11 cellular contexts compared by ENCODE assay signal in the genomic region with DNA sequence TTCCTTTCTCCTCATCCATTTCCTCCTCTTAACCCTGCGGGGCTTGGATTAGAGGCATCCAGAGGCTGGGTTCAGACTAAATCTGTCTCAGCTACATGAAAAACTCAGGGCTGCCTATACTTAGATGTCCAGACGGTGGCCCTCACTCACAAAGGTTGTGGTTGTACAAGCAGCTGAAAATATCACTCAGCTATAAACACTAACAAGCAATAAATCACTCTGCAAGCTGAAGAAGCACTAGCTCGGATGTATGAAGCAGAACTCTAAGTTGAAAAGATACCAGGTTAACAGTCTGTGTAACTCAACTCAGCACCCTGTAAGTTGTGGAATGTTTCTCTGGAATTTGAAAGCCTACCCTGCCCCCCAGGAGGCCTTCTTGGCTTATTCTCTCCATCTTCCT.
DNase-seq lines count a peak whose midpoint lies in the region; TF ChIP-seq lines count a peak whose summit lies in the region.
"Had no signal": no experiment of that assay in that cellular context is flagged by ENCODE, and none has a peak within 500 bp of the region (broad histone marks: within the 10 kb centered on the region; RNA-seq: fewer than 3 reads in every experiment).

No MANE protein-coding gene starts in this region.

- POLR2A ChIA-PET in AG04449 (lab: Yijun Ruan, JAX), result interaction anchor here (0.6 to 0.8 kb wide), 2 partner anchors 55 to 91 kb away, joined by 3 read pairs; no protein-coding TSS in a partner anchor

- DNase-seq in AG04449 (ENCODE audit: low read depth, low spot score) (peak; percentile 59), HCEC 1CT (peak; percentile 15), astrocyte of the spinal cord (ENCODE audit: low read depth, low spot score) (peak; percentile 35), kidney glomerular epithelial cell (lab: John Stamatoyannopoulos, UW) (peak; percentile 56), NCI-H1694 treated with DMSO at 0.1 percent for 48 hours (lab: John Stamatoyannopoulos, UW) (no peak), SHP77 treated with DMSO at 0.1 percent for 48 hours (lab: John Stamatoyannopoulos, UW) (no peak), NCI-H510A treated with DMSO at 0.1 percent for 48 hours (lab: John Stamatoyannopoulos, UW) (no peak)
- no peak for DNase-seq in NK-92 treated with Interleukin-12 subunit alpha and Interleukin-12 subunit beta, amount 100 ng/mL, for 24 hours (lab: John Stamatoyannopoulos, UW)
- DNase-seq: activated CD8-positive, alpha-beta memory T cell treated with anti-CD3 and anti-CD28 coated beads, Interleukin-2, amount 50 U/mL, for 48 hours; Kasumi-1 had no signal

- in situ Hi-C loops in astrocyte of the spinal cord (cut with HindIII; ENCODE audit: low sequenced_read_pairs), result no loop called here

- peak; percentile 40 for TF ChIP-seq CTCF in AG04449 (IDR thresholded peaks at IDR 0.05; ENCODE audit: insufficient read depth, low read length, missing control alignments)
- no peak for TF ChIP-seq CTCF in astrocyte of the spinal cord (IDR thresholded peaks at IDR 0.05; ENCODE audit: low read depth, low read length)

- CTCF ChIA-PET in AG04449 (lab: Yijun Ruan, JAX), result interaction anchor here (0.9 to 4.8 kb wide), 10 partner anchors 10 to 361 kb away, joined by 3 to 21 read pairs (median 6); a partner anchor contains a TSS

- H3K4me3 ChIP-seq in AG04449 (ENCODE audit: low read depth, low read length), result no peak overlapping the region
- H3K4me3 ChIP-seq in astrocyte of the spinal cord (ENCODE audit: low read depth, low read length), result no peak overlapping the region
- H3K4me3 ChIP-seq: gastroesophageal sphincter had no signal

Comparison
In these comparisons a context has a peak if more than half of its experiments do, and no peak if none do; other contexts are left out.
1. DNase-seq: peak in AG04449 (single experiment), HCEC 1CT (single experiment), astrocyte of the spinal cord (single experiment) and kidney glomerular epithelial cell (single experiment); none in NCI-H1694 treated with DMSO at 0.1 percent for 48 hours (single experiment), SHP77 treated with DMSO at 0.1 percent for 48 hours (single experiment), NCI-H510A treated with DMSO at 0.1 percent for 48 hours (single experiment) and NK-92 treated with Interleukin-12 subunit alpha and Interleukin-12 subunit beta, amount 100 ng/mL, for 24 hours (single experiment).